In genomic region chr1:113657126-113657525, GRCh38 we compare ENCODE assay signal across 18 cellular contexts.
A peak's percentile ranks its signal among the peaks of the same experiment; 100 is the strongest.
DNase-seq lines count a peak whose midpoint lies in the region; ATAC-seq, FAIRE-seq and TF ChIP-seq lines count a peak whose summit lies in the region.
"Had no signal": no experiment of that assay in that cellular context is flagged by ENCODE, and none has a peak within 500 bp of the region (broad histone marks: within the 10 kb centered on the region; RNA-seq: fewer than 3 reads in every experiment).

No MANE protein-coding gene starts in this region.

- H3K36me3 Mint-ChIP-seq in astrocyte (ENCODE audit: low read depth, unreplicated experiment) = peaks cover 6% of the 10 kb centered on the region

- H3K4me1 Mint-ChIP-seq in astrocyte (ENCODE audit: low read depth, unreplicated experiment) = peaks cover 13% of the 10 kb centered on the region
- H3K4me1 Mint-ChIP-seq: CD8-positive, alpha-beta memory T cell had no signal

- no peak overlapping the region for H3K4me3 Mint-ChIP-seq in astrocyte (ENCODE audit: unreplicated experiment)
- H3K4me3 Mint-ChIP-seq: CD8-positive, alpha-beta memory T cell had no signal

- no peak for TF ChIP-seq POLR2A in esophagus squamous epithelium (IDR thresholded peaks at IDR 0.05)

- H3K9me1 ChIP-seq in keratinocyte (ENCODE audit: control insufficient read depth, extremely low read depth, insufficient read depth, low read length) = no peaks in the 10 kb centered on the region

- DNase-seq in astrocyte (ENCODE audit: low read depth) (no peak), keratinocyte (ENCODE audit: low read depth, low spot score) (no peak), SIG-M5 treated with dmso at 0.1 percent for 504 hours (lab: John Stamatoyannopoulos, UW; ENCODE audit: unreplicated experiment) (no peak), esophagus squamous epithelium (lab: John Stamatoyannopoulos, UW) (no peak)
- DNase-seq: CD8-positive, alpha-beta memory T cell; IMR-90; Kasumi-1; NCI-H1417; NCI-H2029; NCI-H2171 treated with DMSO at 0.1 percent for 48 hours; NCI-H774; Peyer's patch; SIG-M5 had no signal

- FAIRE-seq in astrocyte (lab: Jason Lieb, UNC) (no peak), keratinocyte (lab: Jason Lieb, UNC) (peak; percentile 56)

- 72 to 79% methylated on average over 3 of the region's 3 CpGs for WGBS in esophagus squamous epithelium, 2 donors

- H3K27me3 ChIP-seq in astrocyte (ENCODE audit: insufficient read depth, low read length) (no peaks in the 10 kb centered on the region), keratinocyte (ENCODE audit: control insufficient read depth, extremely low read depth, insufficient read depth, low read length) (no peaks in the 10 kb centered on the region), rectal smooth muscle tissue (ENCODE audit: control insufficient read depth, insufficient read depth, low read length) (no peaks in the 10 kb centered on the region), esophagus squamous epithelium (no peaks in the 10 kb centered on the region)
- H3K27me3 ChIP-seq: Peyer's patch had no signal

- H3K4me1 ChIP-seq in astrocyte (ENCODE audit: insufficient read depth, low read length) (peaks cover 3% of the 10 kb centered on the region), keratinocyte (ENCODE audit: control insufficient read depth, extremely low read depth, insufficient read depth, low read length) (peaks cover 15% of the 10 kb centered on the region), rectal smooth muscle tissue (ENCODE audit: control insufficient read depth, insufficient read depth, low read length) (peaks cover 21% of the 10 kb centered on the region), esophagus squamous epithelium (no peaks in the 10 kb centered on the region)
- H3K4me1 ChIP-seq: HAP-1, Peyer's patch had no signal

- H3K36me3 ChIP-seq in astrocyte (ENCODE audit: insufficient read depth, low read length) (no peaks in the 10 kb centered on the region), keratinocyte (ENCODE audit: control insufficient read depth in 2 of 2, extremely low read depth in 1 of 2, insufficient read depth in 2 of 2, low read length in 2 of 2) (no peaks in the 10 kb centered on the region), rectal smooth muscle tissue (ENCODE audit: control insufficient read depth, insufficient read depth, low read length) (no peaks in the 10 kb centered on the region), esophagus squamous epithelium (peaks cover 0 to 53% (median 0%) of the 10 kb centered on the region in 3 donors)
- H3K36me3 ChIP-seq: HAP-1 had no signal

- peak overlapping the region; percentile 10 for H3K27ac Mint-ChIP-seq in astrocyte (ENCODE audit: unreplicated experiment)
- H3K27ac Mint-ChIP-seq: CD8-positive, alpha-beta memory T cell had no signal

- H3K27ac ChIP-seq in astrocyte (ENCODE audit: low read depth, low read length) (no peak overlapping the region), keratinocyte (ENCODE audit: control insufficient read depth, insufficient read depth, low read length) (no peak overlapping the region), rectal smooth muscle tissue (ENCODE audit: low read depth, low read length) (peak overlapping the region; percentile 21), esophagus squamous epithelium (no peak overlapping the region)
- H3K27ac ChIP-seq: Peyer's patch had no signal

- H2AFZ ChIP-seq in astrocyte (ENCODE audit: low read depth, low read length) (no peak overlapping the region), keratinocyte (ENCODE audit: control insufficient read depth, low read length) (no peak overlapping the region)

- no peak overlapping the region for H3K4me3 ChIP-seq in astrocyte (ENCODE audit: insufficient read depth, low read depth, low read length)
- H3K4me3 ChIP-seq in keratinocyte (ENCODE audit: control insufficient read depth in 2 of 3, extremely low read depth in 1 of 3, insufficient read depth in 2 of 3, low read depth in 1 of 3, low read length in 3 of 3) = no peak overlapping the region
- H3K4me3 ChIP-seq in rectal smooth muscle tissue (ENCODE audit: low read length) = no peak overlapping the region
- H3K4me3 ChIP-seq in esophagus squamous epithelium = no peak overlapping the region
- H3K4me3 ChIP-seq: HAP-1, Peyer's patch had no signal

- no peaks in the 10 kb centered on the region for H4K20me1 ChIP-seq in astrocyte (ENCODE audit: insufficient read depth, low read length)
- no peaks in the 10 kb centered on the region for H4K20me1 ChIP-seq in keratinocyte (ENCODE audit: control insufficient read depth, extremely low read depth, insufficient read depth, low read length)

- intact Hi-C loops in esophagus squamous epithelium (cut with DNase I) = no loop called here

- H3K79me2 ChIP-seq in astrocyte (ENCODE audit: insufficient read depth, low read length) (no peaks in the 10 kb centered on the region), keratinocyte (ENCODE audit: control insufficient read depth, insufficient read depth, low read length) (no peaks in the 10 kb centered on the region)

- H3K9me3 ChIP-seq in astrocyte (ENCODE audit: insufficient read depth, low read depth, low read length) = no peaks in the 10 kb centered on the region
- no peaks in the 10 kb centered on the region for H3K9me3 ChIP-seq in keratinocyte (ENCODE audit: control insufficient read depth, low read depth, low read length)
- H3K9me3 ChIP-seq in esophagus squamous epithelium = no peaks in the 10 kb centered on the region
- H3K9me3 ChIP-seq: HAP-1, Peyer's patch had no signal

- dilution Hi-C loops in keratinocyte (cut with MboI; ENCODE audit: extremely low pct_ligation_motif_present, low sequenced_read_pairs) = no loop called here

- H3K27me3 Mint-ChIP-seq in astrocyte (ENCODE audit: low read depth, unreplicated experiment) = no peaks in the 10 kb centered on the region
- H3K27me3 Mint-ChIP-seq: CD8-positive, alpha-beta memory T cell had no signal

- H3K9me3 Mint-ChIP-seq in astrocyte (ENCODE audit: unreplicated experiment) = no peaks in the 10 kb centered on the region
- H3K9me3 Mint-ChIP-seq: CD8-positive, alpha-beta memory T cell had no signal

- no peak for TF ChIP-seq CTCF in astrocyte (IDR thresholded peaks at IDR 0.05; ENCODE audit: insufficient read depth, low read depth, low read length)
- TF ChIP-seq CTCF in keratinocyte (optimal IDR thresholded peaks at IDR 0.05 in 1 of 3, IDR thresholded peaks at IDR 0.05 in 1 of 3, conservative IDR thresholded peaks at IDR 0.05 in 1 of 3; ENCODE audit: extremely low read depth in 1 of 3, insufficient read depth in 2 of 3, low read length in 3 of 3) = no peak
- no peak for TF ChIP-seq CTCF in esophagus squamous epithelium (IDR thresholded peaks at IDR 0.05)

- H3K4me2 ChIP-seq in astrocyte (ENCODE audit: low read length) = no peak overlapping the region
- H3K4me2 ChIP-seq in keratinocyte (ENCODE audit: control insufficient read depth, extremely low read depth, insufficient read depth, low read depth, low read length) = no peak overlapping the region

- H3K9ac ChIP-seq in astrocyte (ENCODE audit: low read length) = no peak overlapping the region
- no peak overlapping the region for H3K9ac ChIP-seq in keratinocyte (ENCODE audit: control insufficient read depth, extremely low read depth, insufficient read depth, low read length)
- no peak overlapping the region for H3K9ac ChIP-seq in rectal smooth muscle tissue (ENCODE audit: low read length)

- peak; percentile 47 for ATAC-seq in GM18502 (IDR thresholded peaks at IDR 0.05; ENCODE audit: poor library complexity, unreplicated experiment)
- no peak for ATAC-seq in GM21786 (IDR thresholded peaks at IDR 0.05; ENCODE audit: unreplicated experiment)
- ATAC-seq in GM19463 (IDR thresholded peaks at IDR 0.05; ENCODE audit: unreplicated experiment) = no peak
